1 cellular context compared by ENCODE assay signal in genomic region chr2:27833931-27834330, GRCh38.
TF ChIP-seq lines count a peak whose summit lies in the region.

No MANE protein-coding gene starts in this region.

TF ChIP-seq in GM23338, 12 proteins besides CTCF, POLR2A, EP300 and RAD21:
- TF ChIP-seq STAT1 (IDR thresholded peaks at IDR 0.05; ENCODE audit: unreplicated experiment) (no peak), ZNF462 (CRISPR knock-in tag; IDR thresholded peaks at IDR 0.05) (peak; percentile 28; the same call in 1 of the 2 replicates)
TF ChIP-seq in GM23338: peak in this region for 1.
